1 cellular context compared by ENCODE assay signal in the genomic region with DNA sequence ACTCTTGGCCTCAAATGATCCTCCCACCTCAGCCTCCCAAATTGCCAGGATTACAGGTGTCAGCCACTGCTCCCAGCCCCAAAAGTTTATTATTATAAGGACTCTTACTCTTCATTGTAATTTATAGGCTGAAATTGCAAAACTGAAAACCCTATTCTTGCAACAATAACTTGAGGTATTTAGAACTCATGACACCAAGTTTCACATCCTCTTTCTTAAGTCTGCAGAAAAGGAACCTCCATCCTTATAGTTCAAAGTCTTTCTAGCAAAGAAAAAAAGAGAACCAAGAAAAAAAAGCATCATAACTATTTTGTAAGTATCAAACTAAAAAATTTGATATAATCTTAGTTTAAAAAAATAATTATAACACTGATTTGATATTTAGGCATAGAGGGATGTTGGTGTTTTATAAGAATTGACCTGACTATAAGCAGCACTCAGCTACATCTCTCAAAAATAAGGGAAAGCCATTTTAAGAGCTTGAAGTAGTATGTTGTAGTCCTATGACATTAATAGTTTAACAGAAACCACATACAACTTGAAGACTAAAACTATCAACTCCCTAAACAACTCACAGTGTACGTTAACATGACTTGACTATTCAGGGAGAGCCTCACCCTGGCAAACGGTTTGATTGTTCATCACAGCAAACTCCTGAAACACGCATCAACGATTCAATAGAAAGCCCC.
TF ChIP-seq lines count a peak whose summit lies in the region.

No MANE protein-coding gene starts in this region.

TF ChIP-seq in GM12878, 131 proteins besides CTCF, POLR2A, EP300 and RAD21 (continued from another document and continues in another):
- no peak for TF ChIP-seq E4F1 (IDR thresholded peaks at IDR 0.05; ENCODE audit: borderline replicate concordance, partially characterized antibody)
- no peak for TF ChIP-seq ESRRA (IDR thresholded peaks at IDR 0.05; ENCODE audit: low read length)
- TF ChIP-seq CEBPB (IDR thresholded peaks at IDR 0.05; ENCODE audit: borderline replicate concordance in 1 of 2, low read depth in 2 of 2, low read length in 2 of 2) = no peak
- no peak for TF ChIP-seq YY1 (IDR thresholded peaks at IDR 0.05; ENCODE audit: low read depth, low read length)
- no peak for TF ChIP-seq TCF3 (IDR thresholded peaks at IDR 0.05; ENCODE audit: borderline replicate concordance, insufficient read depth, low read depth, low read length)
- TF ChIP-seq, protein P1, sequence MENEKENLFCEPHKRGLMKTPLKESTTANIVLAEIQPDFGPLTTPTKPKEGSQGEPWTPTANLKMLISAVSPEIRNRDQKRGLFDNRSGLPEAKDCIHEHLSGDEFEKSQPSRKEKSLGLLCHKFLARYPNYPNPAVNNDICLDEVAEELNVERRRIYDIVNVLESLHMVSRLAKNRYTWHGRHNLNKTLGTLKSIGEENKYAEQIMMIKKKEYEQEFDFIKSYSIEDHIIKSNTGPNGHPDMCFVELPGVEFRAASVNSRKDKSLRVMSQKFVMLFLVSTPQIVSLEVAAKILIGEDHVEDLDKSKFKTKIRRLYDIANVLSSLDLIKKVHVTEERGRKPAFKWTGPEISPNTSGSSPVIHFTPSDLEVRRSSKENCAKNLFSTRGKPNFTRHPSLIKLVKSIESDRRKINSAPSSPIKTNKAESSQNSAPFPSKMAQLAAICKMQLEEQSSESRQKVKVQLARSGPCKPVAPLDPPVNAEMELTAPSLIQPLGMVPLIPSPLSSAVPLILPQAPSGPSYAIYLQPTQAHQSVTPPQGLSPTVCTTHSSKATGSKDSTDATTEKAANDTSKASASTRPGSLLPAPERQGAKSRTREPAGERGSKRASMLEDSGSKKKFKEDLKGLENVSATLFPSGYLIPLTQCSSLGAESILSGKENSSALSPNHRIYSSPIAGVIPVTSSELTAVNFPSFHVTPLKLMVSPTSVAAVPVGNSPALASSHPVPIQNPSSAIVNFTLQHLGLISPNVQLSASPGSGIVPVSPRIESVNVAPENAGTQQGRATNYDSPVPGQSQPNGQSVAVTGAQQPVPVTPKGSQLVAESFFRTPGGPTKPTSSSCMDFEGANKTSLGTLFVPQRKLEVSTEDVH (IDR thresholded peaks at IDR 0.05; ENCODE audit: low read depth, partially characterized antibody) = peak; percentile 51
- TF ChIP-seq CHD1 (IDR thresholded peaks at IDR 0.05; ENCODE audit: low read depth, low read length) = no peak
- TF ChIP-seq ATF2 (IDR thresholded peaks at IDR 0.05; ENCODE audit: low read length) = peak; percentile 53; the same call in 1 of the 2 replicates
- no peak for TF ChIP-seq ZBED1 (IDR thresholded peaks at IDR 0.05; ENCODE audit: borderline replicate concordance)
- TF ChIP-seq ZBTB11 (CRISPR knock-in tag; IDR thresholded peaks at IDR 0.05) = no peak
- no peak for TF ChIP-seq HDGF (IDR thresholded peaks at IDR 0.05)
- TF ChIP-seq, protein P2, sequence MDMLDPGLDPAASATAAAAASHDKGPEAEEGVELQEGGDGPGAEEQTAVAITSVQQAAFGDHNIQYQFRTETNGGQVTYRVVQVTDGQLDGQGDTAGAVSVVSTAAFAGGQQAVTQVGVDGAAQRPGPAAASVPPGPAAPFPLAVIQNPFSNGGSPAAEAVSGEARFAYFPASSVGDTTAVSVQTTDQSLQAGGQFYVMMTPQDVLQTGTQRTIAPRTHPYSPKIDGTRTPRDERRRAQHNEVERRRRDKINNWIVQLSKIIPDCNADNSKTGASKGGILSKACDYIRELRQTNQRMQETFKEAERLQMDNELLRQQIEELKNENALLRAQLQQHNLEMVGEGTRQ (IDR thresholded peaks at IDR 0.05; ENCODE audit: borderline replicate concordance, low read depth, low read length) = no peak
- TF ChIP-seq SPI1 (IDR thresholded peaks at IDR 0.05; ENCODE audit: borderline replicate concordance, insufficient read depth, low read depth, low read length) = peak; percentile 97
- TF ChIP-seq MYB (IDR thresholded peaks at IDR 0.05; ENCODE audit: borderline replicate concordance, low read depth, low read length) = 0 out of 2 replicates have a peak, but pooled peaks have one; percentile 38
- TF ChIP-seq CBX5 (IDR thresholded peaks at IDR 0.05; ENCODE audit: low read depth) = peak; percentile 55
- no peak for TF ChIP-seq TBL1XR1 (IDR thresholded peaks at IDR 0.05; ENCODE audit: low read depth, low read length)
- peak; percentile 77 for TF ChIP-seq DPF2 (IDR thresholded peaks at IDR 0.05)
- no peak for TF ChIP-seq LARP7 (IDR thresholded peaks at IDR 0.05)
- TF ChIP-seq, protein P3, sequence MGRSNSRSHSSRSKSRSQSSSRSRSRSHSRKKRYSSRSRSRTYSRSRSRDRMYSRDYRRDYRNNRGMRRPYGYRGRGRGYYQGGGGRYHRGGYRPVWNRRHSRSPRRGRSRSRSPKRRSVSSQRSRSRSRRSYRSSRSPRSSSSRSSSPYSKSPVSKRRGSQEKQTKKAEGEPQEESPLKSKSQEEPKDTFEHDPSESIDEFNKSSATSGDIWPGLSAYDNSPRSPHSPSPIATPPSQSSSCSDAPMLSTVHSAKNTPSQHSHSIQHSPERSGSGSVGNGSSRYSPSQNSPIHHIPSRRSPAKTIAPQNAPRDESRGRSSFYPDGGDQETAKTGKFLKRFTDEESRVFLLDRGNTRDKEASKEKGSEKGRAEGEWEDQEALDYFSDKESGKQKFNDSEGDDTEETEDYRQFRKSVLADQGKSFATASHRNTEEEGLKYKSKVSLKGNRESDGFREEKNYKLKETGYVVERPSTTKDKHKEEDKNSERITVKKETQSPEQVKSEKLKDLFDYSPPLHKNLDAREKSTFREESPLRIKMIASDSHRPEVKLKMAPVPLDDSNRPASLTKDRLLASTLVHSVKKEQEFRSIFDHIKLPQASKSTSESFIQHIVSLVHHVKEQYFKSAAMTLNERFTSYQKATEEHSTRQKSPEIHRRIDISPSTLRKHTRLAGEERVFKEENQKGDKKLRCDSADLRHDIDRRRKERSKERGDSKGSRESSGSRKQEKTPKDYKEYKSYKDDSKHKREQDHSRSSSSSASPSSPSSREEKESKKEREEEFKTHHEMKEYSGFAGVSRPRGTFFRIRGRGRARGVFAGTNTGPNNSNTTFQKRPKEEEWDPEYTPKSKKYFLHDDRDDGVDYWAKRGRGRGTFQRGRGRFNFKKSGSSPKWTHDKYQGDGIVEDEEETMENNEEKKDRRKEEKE (IDR thresholded peaks at IDR 0.05) = no peak
- TF ChIP-seq KLF5 (IDR thresholded peaks at IDR 0.05; ENCODE audit: partially characterized antibody) = no peak
- 0 out of 2 replicates have a peak, but pooled peaks have one; percentile 3 for TF ChIP-seq MTA3 (IDR thresholded peaks at IDR 0.05; ENCODE audit: borderline replicate concordance, low read length)
- TF ChIP-seq SUZ12 (IDR thresholded peaks at IDR 0.05; ENCODE audit: unreplicated experiment) = no peak
- no peak for TF ChIP-seq USF1 (IDR thresholded peaks at IDR 0.05; ENCODE audit: borderline replicate concordance, extremely low read length, insufficient read depth, low read depth, low read length)
- no peak for TF ChIP-seq NFYA (IDR thresholded peaks at IDR 0.05; ENCODE audit: borderline replicate concordance, low read depth, low read length)
- TF ChIP-seq, protein P4, sequence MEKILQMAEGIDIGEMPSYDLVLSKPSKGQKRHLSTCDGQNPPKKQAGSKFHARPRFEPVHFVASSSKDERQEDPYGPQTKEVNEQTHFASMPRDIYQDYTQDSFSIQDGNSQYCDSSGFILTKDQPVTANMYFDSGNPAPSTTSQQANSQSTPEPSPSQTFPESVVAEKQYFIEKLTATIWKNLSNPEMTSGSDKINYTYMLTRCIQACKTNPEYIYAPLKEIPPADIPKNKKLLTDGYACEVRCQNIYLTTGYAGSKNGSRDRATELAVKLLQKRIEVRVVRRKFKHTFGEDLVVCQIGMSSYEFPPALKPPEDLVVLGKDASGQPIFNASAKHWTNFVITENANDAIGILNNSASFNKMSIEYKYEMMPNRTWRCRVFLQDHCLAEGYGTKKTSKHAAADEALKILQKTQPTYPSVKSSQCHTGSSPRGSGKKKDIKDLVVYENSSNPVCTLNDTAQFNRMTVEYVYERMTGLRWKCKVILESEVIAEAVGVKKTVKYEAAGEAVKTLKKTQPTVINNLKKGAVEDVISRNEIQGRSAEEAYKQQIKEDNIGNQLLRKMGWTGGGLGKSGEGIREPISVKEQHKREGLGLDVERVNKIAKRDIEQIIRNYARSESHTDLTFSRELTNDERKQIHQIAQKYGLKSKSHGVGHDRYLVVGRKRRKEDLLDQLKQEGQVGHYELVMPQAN (conservative IDR thresholded peaks at IDR 0.05) = no peak
- TF ChIP-seq NR2C2 (IDR thresholded peaks at IDR 0.05; ENCODE audit: borderline replicate concordance, control insufficient read depth, insufficient read length, low read depth) = no peak
- no peak for TF ChIP-seq TAF1 (IDR thresholded peaks at IDR 0.05; ENCODE audit: borderline replicate concordance, low read depth, low read length)
- TF ChIP-seq MYC (IDR thresholded peaks at IDR 0.05; ENCODE audit: insufficient read depth, insufficient read length, insufficient replicate concordance, low read length, severe bottlenecking) = no peak
- peak; percentile 64; the same call in 1 of the 2 replicates for TF ChIP-seq FOXM1 (IDR thresholded peaks at IDR 0.05; ENCODE audit: low read depth, low read length)
- TF ChIP-seq CBX3 (IDR thresholded peaks at IDR 0.05; ENCODE audit: borderline replicate concordance, low read depth) = no peak
- peak; percentile 38; the same call in 1 of the 2 replicates for TF ChIP-seq RAD51 (IDR thresholded peaks at IDR 0.05)
- TF ChIP-seq ZNF207 (IDR thresholded peaks at IDR 0.05; ENCODE audit: borderline replicate concordance) = no peak
- TF ChIP-seq ZNF384 (IDR thresholded peaks at IDR 0.05; ENCODE audit: borderline replicate concordance, low read depth, low read length) = peak; percentile 76; the same call in 1 of the 2 replicates
- no peak for TF ChIP-seq SUPT20H (IDR thresholded peaks at IDR 0.05; ENCODE audit: borderline replicate concordance, control insufficient read depth, low read depth, low read length)
- no peak for TF ChIP-seq BRCA1 (IDR thresholded peaks at IDR 0.05; ENCODE audit: low read depth, low read length)
- 0 out of 2 replicates have a peak, but pooled peaks have one; percentile 42 for TF ChIP-seq ZNF24 (IDR thresholded peaks at IDR 0.05)
